In the genomic region with DNA sequence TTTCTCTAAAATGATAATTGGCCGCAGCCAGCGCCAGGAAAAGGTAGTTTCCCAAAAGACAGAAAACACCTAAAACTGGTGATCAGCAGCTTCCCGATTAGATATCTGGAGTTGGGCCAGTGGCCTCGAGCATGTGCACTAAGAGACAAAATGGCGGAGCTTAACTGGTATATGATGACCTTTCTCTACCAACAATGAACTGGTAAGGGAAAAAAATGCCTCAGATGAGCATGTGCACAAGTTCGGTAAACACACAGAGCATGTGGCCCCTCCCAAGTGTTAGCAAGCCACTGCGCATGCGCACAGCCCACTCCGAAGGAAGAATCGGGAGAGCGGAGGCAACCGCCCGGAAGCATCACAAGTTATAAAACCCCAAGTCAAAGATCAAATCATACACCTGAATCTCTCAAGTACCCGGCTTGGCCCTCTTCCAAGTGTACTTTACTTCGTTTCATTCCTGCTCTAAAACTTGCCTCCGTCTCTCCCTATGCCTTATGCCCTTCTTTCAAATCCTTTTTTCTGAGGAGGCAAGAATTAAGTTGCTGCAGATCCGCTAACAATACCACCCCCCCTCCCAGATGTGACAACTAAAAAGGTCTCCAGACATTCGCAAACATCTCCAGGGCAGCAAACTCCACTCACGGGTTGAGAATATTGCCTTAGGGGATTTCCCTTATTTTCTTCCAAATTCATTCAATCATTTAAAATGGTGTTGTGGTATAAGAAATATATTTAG, we compare ENCODE assay signal across 8 cellular contexts. TPM values are rescaled to one million over a fixed set of nuclear protein-coding genes. Genes with fewer than 3 reads are reported as not detected.
A peak's percentile ranks its signal among the peaks of the same experiment; 100 is the strongest.
DNase-seq lines count a peak whose midpoint lies in the region; ATAC-seq and TF ChIP-seq lines count a peak whose summit lies in the region.

No MANE protein-coding gene starts in this region.

- peaks cover 0 to 34% (median 5%) of the 10 kb centered on the region in 4 donors for H3K4me1 ChIP-seq in right lobe of liver

- no peak overlapping the region for H3K27ac ChIP-seq in AG04450 (ENCODE audit: low read depth, low read length)
- H3K27ac ChIP-seq in right lobe of liver = peak overlapping the region; percentile 54 to 70 (median 59)

- H3K4me3 ChIP-seq in AG04450 (ENCODE audit: low read depth, low read length) = peak overlapping the region; percentile 54
- peak overlapping the region; percentile 31 to 53 (median 39) for H3K4me3 ChIP-seq in right lobe of liver

- intact Hi-C loops in right lobe of liver (cut with DNase I) = no loop called here

- CTCF ChIA-PET in AG04450 (lab: Charles Lee) = interaction anchor here (1.0 kb wide), 1 partner anchor 12 kb away, joined by 3 read pairs; no protein-coding TSS in a partner anchor

- TF ChIP-seq POLR2A in right lobe of liver (IDR thresholded peaks at IDR 0.05) = peak; percentile 39

- WGBS in right lobe of liver (ENCODE audit: insufficient coverage, low coverage, low lambda C conversion rate, missing lambda C conversion rate) = 16% methylated on average over 17 of the region's 19 CpGs

- DNase-seq in AG04450 (ENCODE audit: low read depth, low spot score) (no peak), dermis blood vessel endothelial cell (peak; percentile 87), right lobe of liver (peak; percentile 94 to 95 (median 94))
- DNase-seq in activated CD4-positive, alpha-beta T cell treated with anti-CD3 and anti-CD28 coated beads, Interleukin-2, amount 50 U/mL, for 24 hours (ENCODE audit: low read depth in 1 of 2, low spot score in 1 of 2) = peak; percentile 41 to 73
- peak; percentile 77 for DNase-seq in stimulated activated CD4-positive, alpha-beta T cell treated with anti-CD3 and anti-CD28 coated beads, Interleukin-4, amount 100 ng/mL, for 1 hour
- DNase-seq in NK-92 treated with Interleukin-12 subunit alpha and Interleukin-12 subunit beta, amount 100 ng/mL, for 24 hours (lab: John Stamatoyannopoulos, UW) = no peak

- TF ChIP-seq CTCF in AG04450 (IDR thresholded peaks at IDR 0.05; ENCODE audit: low read depth, low read length) (no peak), right lobe of liver (IDR thresholded peaks at IDR 0.05) (no peak)

- peak; percentile 58 for ATAC-seq in HG02642 (IDR thresholded peaks at IDR 0.05; ENCODE audit: poor library complexity, unreplicated experiment)
- ATAC-seq in right lobe of liver = peak; percentile 83 to 92 (median 86)
- ATAC-seq in GM19467 (IDR thresholded peaks at IDR 0.05; ENCODE audit: unreplicated experiment) = no peak

- H3K9me3 ChIP-seq in AG04450 (ENCODE audit: control insufficient read depth, insufficient read depth, low read length) (no peaks in the 10 kb centered on the region), right lobe of liver (no peaks in the 10 kb centered on the region)

- POLR2A ChIA-PET in AG04450 (lab: Yijun Ruan, JAX) = interaction anchor here (1.2 kb wide), 1 partner anchor 15 kb away, joined by 4 read pairs; a partner anchor contains a TSS

- no peaks in the 10 kb centered on the region for H3K36me3 ChIP-seq in right lobe of liver

- H3K27me3 ChIP-seq in AG04450 (ENCODE audit: control insufficient read depth, insufficient read depth, low read length) (no peaks in the 10 kb centered on the region), right lobe of liver (no peaks in the 10 kb centered on the region)

RNA-seq across cellular contexts. Expression of a gene that starts 15.0 kb away (rescaled TPM):
- polyA plus RNA-seq in AG04450 (2011; rRNA removed) = 28.7 and 34.8 TPM in 2 replicates
- polyA minus RNA-seq in AG04450 (2011; rRNA and poly(A)+ RNA removed) = 64.1 and 65.0 TPM in 2 replicates
- total RNA-seq in dermis blood vessel endothelial cell = 40.2 and 70.1 TPM in 2 replicates
- total RNA-seq in right lobe of liver = 10 to 100 TPM; 16.3 to 29.9 (median 19.3) TPM

RNA-seq across cellular contexts. Expression of a gene that starts 31.5 kb away (rescaled TPM):
- polyA plus RNA-seq in AG04450 (2011; rRNA removed) = 35.7 and 47.0 TPM in 2 replicates
- 32.5 and 60.0 TPM in 2 replicates for polyA minus RNA-seq in AG04450 (2011; rRNA and poly(A)+ RNA removed)
- total RNA-seq in dermis blood vessel endothelial cell = 23.5 and 31.8 TPM in 2 replicates
- total RNA-seq in right lobe of liver = 10 to 100 TPM; 65.8 to 96.8 (median 79.8) TPM

Comparison
In these comparisons a context has a peak if more than half of its experiments do, and no peak if none do; other contexts are left out.
1. DNase-seq: peak in activated CD4-positive, alpha-beta T cell treated with anti-CD3 and anti-CD28 coated beads, Interleukin-2, amount 50 U/mL, for 24 hours (2 of 2), dermis blood vessel endothelial cell (single experiment), right lobe of liver (3 of 3) and stimulated activated CD4-positive, alpha-beta T cell treated with anti-CD3 and anti-CD28 coated beads, Interleukin-4, amount 100 ng/mL, for 1 hour (single experiment); none in AG04450 (single experiment) and NK-92 treated with Interleukin-12 subunit alpha and Interleukin-12 subunit beta, amount 100 ng/mL, for 24 hours (single experiment).